ENCODE assay signal across 8 cellular contexts in genomic region chr2:219522111-219523030, GRCh38. TPM values are rescaled to one million over a fixed set of nuclear protein-coding genes. Genes with fewer than 3 reads are reported as not detected.
DNase-seq lines count a peak whose midpoint lies in the region; ATAC-seq, FAIRE-seq and TF ChIP-seq lines count a peak whose summit lies in the region.

No MANE protein-coding gene starts in this region.

- dilution Hi-C loops in endothelial cell of umbilical vein (cut with MboI; ENCODE audit: extremely low pct_ligation_motif_present, low sequenced_read_pairs), result no loop called here

- POLR2A ChIA-PET in CD8-positive, alpha-beta memory T cell (lab: Charles Lee), result no interaction called here
- POLR2A ChIA-PET in endothelial cell of umbilical vein (lab: Charles Lee), result no interaction called here

- BruUV-seq in endothelial cell of umbilical vein (replicated peaks; lab: Mats Ljungman, UMichigan), result no TSS peak

- peak overlapping the region; percentile 51 for H3K27ac ChIP-seq in CD8-positive, alpha-beta memory T cell (ENCODE audit: low read depth, low read length)
- H3K27ac ChIP-seq in endothelial cell of umbilical vein (ENCODE audit: insufficient read depth, low read depth, low read length), result no peak overlapping the region

- CTCF ChIA-PET in CD8-positive, alpha-beta memory T cell (lab: Charles Lee), result interaction anchor here (1.1 to 4.8 kb wide), 3 partner anchors 8 to 119 kb away, joined by 3 to 37 read pairs (median 4); no protein-coding TSS in a partner anchor
- CTCF ChIA-PET in endothelial cell of umbilical vein (lab: Charles Lee), result interaction anchor here (0.6 to 12.6 kb wide), 15 partner anchors 8 to 1248 kb away, joined by 3 to 731 read pairs (median 4); partner anchors contain the start of genes ASIC4 and GMPPA

- H3K79me2 ChIP-seq in endothelial cell of umbilical vein (ENCODE audit: control insufficient read depth, insufficient read depth, low read length), result no peaks in the 10 kb centered on the region

- ATAC-seq in stimulated activated effector memory CD8-positive, alpha-beta T cell treated with anti-CD3 and anti-CD28 coated beads, Interleukin-12 subunit alpha, Interleukin-12 subunit beta, amount 100 ng/mL, for 72 hours, result no peak
- ATAC-seq in natural killer cell (no peak), HG02938 (IDR thresholded peaks at IDR 0.05; ENCODE audit: unreplicated experiment) (no peak)

- no peak for TF ChIP-seq POLR2A in endothelial cell of umbilical vein (IDR thresholded peaks at IDR 0.05; ENCODE audit: low read depth, low read length)

- intact Hi-C loops in endothelial cell of umbilical vein (cut with micrococcal nuclease), result no loop called here
- intact Hi-C loops in natural killer cell (cut with micrococcal nuclease), result no loop called here

- no peak for FAIRE-seq in endothelial cell of umbilical vein (lab: Jason Lieb, UNC)

- H4K20me1 ChIP-seq in endothelial cell of umbilical vein (replicated peaks; ENCODE audit: control insufficient read depth, extremely low read depth, insufficient read depth, low read length), result no peaks in the 10 kb centered on the region

- peaks cover 28% of the 10 kb centered on the region for H3K27me3 ChIP-seq in CD8-positive, alpha-beta memory T cell (ENCODE audit: insufficient read depth, low read length, poor library complexity, severe bottlenecking)
- H3K27me3 ChIP-seq in endothelial cell of umbilical vein (ENCODE audit: control insufficient read depth in 2 of 2, insufficient read depth in 2 of 2, low read length in 2 of 2), result peaks cover 57 to 64% of the 10 kb centered on the region in 2 experiments

- H3K36me3 ChIP-seq in CD8-positive, alpha-beta memory T cell (ENCODE audit: insufficient read depth, low read length), result no peaks in the 10 kb centered on the region
- H3K36me3 ChIP-seq in endothelial cell of umbilical vein (ENCODE audit: control insufficient read depth in 2 of 2, extremely low read depth in 1 of 2, insufficient read depth in 2 of 2, low read length in 2 of 2), result no peaks in the 10 kb centered on the region

- DNase-seq in CD8-positive, alpha-beta memory T cell, result no peak
- DNase-seq in NCI-H2227 treated with DMSO at 0.1 percent for 48 hours (lab: John Stamatoyannopoulos, UW), result peak; percentile 59
- no peak for DNase-seq in endothelial cell of umbilical vein (ENCODE audit: low read depth, low spot score)
- peak; percentile 60 for DNase-seq in neural crest cell (ENCODE audit: low read depth, low spot score)
- no peak for DNase-seq in stimulated activated effector memory CD8-positive, alpha-beta T cell treated with anti-CD3 and anti-CD28 coated beads, Interleukin-12 subunit alpha, Interleukin-12 subunit beta, amount 100 ng/mL, for 72 hours (ENCODE audit: low spot score in 2 of 2)
- no peak for DNase-seq in natural killer cell
- DNase-seq in T-helper 9 cell, result no peak

- H3K9me3 Mint-ChIP-seq in CD8-positive, alpha-beta memory T cell, result no peaks in the 10 kb centered on the region
- H3K9me3 Mint-ChIP-seq in neural crest cell (no peaks in the 10 kb centered on the region), natural killer cell (no peaks in the 10 kb centered on the region)
- no peaks in the 10 kb centered on the region for H3K9me3 Mint-ChIP-seq in stimulated activated effector memory CD8-positive, alpha-beta T cell treated with anti-CD3 and anti-CD28 coated beads, Interleukin-12 subunit alpha, Interleukin-12 subunit beta, amount 100 ng/mL, for 72 hours

- no peak overlapping the region for H3K9ac ChIP-seq in endothelial cell of umbilical vein (replicated peaks; ENCODE audit: extremely low read depth, insufficient read depth, low read length)

- H3K36me3 Mint-ChIP-seq in CD8-positive, alpha-beta memory T cell, result peaks cover 0 to 4% (median 0%) of the 10 kb centered on the region in 3 donors
- H3K36me3 Mint-ChIP-seq in neural crest cell (ENCODE audit: low read depth) (no peaks in the 10 kb centered on the region), natural killer cell (no peaks in the 10 kb centered on the region)
- no peaks in the 10 kb centered on the region for H3K36me3 Mint-ChIP-seq in stimulated activated effector memory CD8-positive, alpha-beta T cell treated with anti-CD3 and anti-CD28 coated beads, Interleukin-12 subunit alpha, Interleukin-12 subunit beta, amount 100 ng/mL, for 72 hours

- H3K4me2 ChIP-seq in endothelial cell of umbilical vein (ENCODE audit: insufficient read depth, low read length), result no peak overlapping the region

- no peak overlapping the region for H3K4me3 ChIP-seq in CD8-positive, alpha-beta memory T cell (ENCODE audit: low read length)
- no peak overlapping the region for H3K4me3 ChIP-seq in endothelial cell of umbilical vein (replicated peaks in 1 of 3; ENCODE audit: insufficient read depth in 1 of 3, low read depth in 1 of 3, low read length in 3 of 3)

- peaks cover 56 to 86% of the 10 kb centered on the region in 2 donors for H3K27me3 Mint-ChIP-seq in CD8-positive, alpha-beta memory T cell
- H3K27me3 Mint-ChIP-seq in neural crest cell (ENCODE audit: low read depth) (peaks cover 48% of the 10 kb centered on the region), natural killer cell (ENCODE audit: low read depth in 2 of 2) (peaks cover 66 to 76% of the 10 kb centered on the region in 2 donors)

- no peak overlapping the region for H2AFZ ChIP-seq in endothelial cell of umbilical vein (ENCODE audit: low read depth, low read length)

- peak overlapping the region in 3 of 7 donors; percentile 12 to 59 (median 46) for H3K4me3 Mint-ChIP-seq in CD8-positive, alpha-beta memory T cell
- peak overlapping the region; percentile 39 for H3K4me3 Mint-ChIP-seq in neural crest cell
- no peak overlapping the region for H3K4me3 Mint-ChIP-seq in stimulated activated effector memory CD8-positive, alpha-beta T cell treated with anti-CD3 and anti-CD28 coated beads, Interleukin-12 subunit alpha, Interleukin-12 subunit beta, amount 100 ng/mL, for 72 hours
- no peak overlapping the region for H3K4me3 Mint-ChIP-seq in natural killer cell

- peaks cover 4% of the 10 kb centered on the region for H3K4me1 ChIP-seq in CD8-positive, alpha-beta memory T cell (ENCODE audit: insufficient read depth, low read length)
- H3K4me1 ChIP-seq in endothelial cell of umbilical vein (ENCODE audit: control insufficient read depth, extremely low read depth, insufficient read depth, low read length), result no peaks in the 10 kb centered on the region

- no peak for TF ChIP-seq CTCF in endothelial cell of umbilical vein (IDR thresholded peaks at IDR 0.05; ENCODE audit: extremely low read depth in 1 of 2, insufficient read depth in 1 of 2, low read depth in 1 of 2, low read length in 2 of 2)
- TF ChIP-seq CTCF in neural crest cell (conservative IDR thresholded peaks at IDR 0.05), result no peak
- no peak for TF ChIP-seq CTCF in natural killer cell (IDR thresholded peaks at IDR 0.05)

- H3K9me1 ChIP-seq in endothelial cell of umbilical vein (replicated peaks; ENCODE audit: control insufficient read depth, extremely low read depth, insufficient read depth, low read length), result no peaks in the 10 kb centered on the region

- H3K4me1 Mint-ChIP-seq in CD8-positive, alpha-beta memory T cell, result peaks cover 9 to 14% (median 14%) of the 10 kb centered on the region in 3 donors
- H3K4me1 Mint-ChIP-seq in neural crest cell (peaks cover 61% of the 10 kb centered on the region), natural killer cell (peaks cover 0 to 11% of the 10 kb centered on the region in 2 donors)
- peaks cover 13% of the 10 kb centered on the region for H3K4me1 Mint-ChIP-seq in stimulated activated effector memory CD8-positive, alpha-beta T cell treated with anti-CD3 and anti-CD28 coated beads, Interleukin-12 subunit alpha, Interleukin-12 subunit beta, amount 100 ng/mL, for 72 hours

- H3K27ac Mint-ChIP-seq in CD8-positive, alpha-beta memory T cell, result no peak overlapping the region
- H3K27ac Mint-ChIP-seq in neural crest cell (ENCODE audit: unreplicated experiment), result no peak overlapping the region
- no peak overlapping the region for H3K27ac Mint-ChIP-seq in stimulated activated effector memory CD8-positive, alpha-beta T cell treated with anti-CD3 and anti-CD28 coated beads, Interleukin-12 subunit alpha, Interleukin-12 subunit beta, amount 100 ng/mL, for 72 hours
- no peak overlapping the region for H3K27ac Mint-ChIP-seq in natural killer cell

- H3K9me3 ChIP-seq in CD8-positive, alpha-beta memory T cell (ENCODE audit: low read length), result no peaks in the 10 kb centered on the region
- H3K9me3 ChIP-seq in endothelial cell of umbilical vein (replicated peaks; ENCODE audit: control insufficient read depth, insufficient read depth, low read length), result no peaks in the 10 kb centered on the region

RNA-seq across cellular contexts. Expression of gene ASIC4, which starts 8.1 kb away (rescaled TPM):
- total RNA-seq in CD8-positive, alpha-beta memory T cell, result not detected
- not detected for polyA plus RNA-seq in CD8-positive, alpha-beta memory T cell
- total RNA-seq in endothelial cell of umbilical vein, result not detected in 2 replicates
- polyA plus RNA-seq in endothelial cell of umbilical vein, result not detected in 2 replicates
- polyA plus RNA-seq in endothelial cell of umbilical vein (2011; cell fraction: cytosol; rRNA removed), result not detected in 2 replicates
- polyA plus RNA-seq in endothelial cell of umbilical vein (2011; cell fraction: nucleus; rRNA removed), result 0.05 TPM in 1 of 2 replicates, not detected in the other
- polyA plus RNA-seq in endothelial cell of umbilical vein (2012), result not detected in 2 replicates
- 0.08 and 0.83 TPM in 2 replicates for polyA minus RNA-seq in endothelial cell of umbilical vein
- polyA minus RNA-seq in endothelial cell of umbilical vein (2011; cell fraction: cytosol; rRNA and poly(A)+ RNA removed), result not detected
- polyA minus RNA-seq in endothelial cell of umbilical vein (2011; cell fraction: nucleus; rRNA and poly(A)+ RNA removed), result 0.14 TPM in 1 of 2 replicates, not detected in the other
- 1.0 and 1.5 TPM in 2 replicates for total RNA-seq in neural crest cell
- under 1 TPM in 2 of 3 donors, not detected in 1; 0.12 to 0.20 TPM for total RNA-seq in natural killer cell

RNA-seq across cellular contexts. Expression of gene CHPF, which starts 21.2 kb away (rescaled TPM):
- 10 to 100 TPM; 32.9 to 36.5 TPM for total RNA-seq in CD8-positive, alpha-beta memory T cell
- 8.7 TPM for polyA plus RNA-seq in CD8-positive, alpha-beta memory T cell
- 0.24 and 0.30 TPM in 2 replicates for total RNA-seq in endothelial cell of umbilical vein
- polyA plus RNA-seq in endothelial cell of umbilical vein, result 0.32 and 0.72 TPM in 2 replicates
- polyA plus RNA-seq in endothelial cell of umbilical vein (2011; cell fraction: cytosol; rRNA removed), result 0.21 and 0.25 TPM in 2 replicates
- polyA plus RNA-seq in endothelial cell of umbilical vein (2011; cell fraction: nucleus; rRNA removed), result 0.10 and 0.16 TPM in 2 replicates
- polyA plus RNA-seq in endothelial cell of umbilical vein (2012), result 0.46 and 2.0 TPM in 2 replicates
- 0.24 and 0.36 TPM in 2 replicates for polyA minus RNA-seq in endothelial cell of umbilical vein
- 27.1 TPM for polyA minus RNA-seq in endothelial cell of umbilical vein (2011; cell fraction: cytosol; rRNA and poly(A)+ RNA removed)
- 0.24 TPM in 1 of 2 replicates, not detected in the other for polyA minus RNA-seq in endothelial cell of umbilical vein (2011; cell fraction: nucleus; rRNA and poly(A)+ RNA removed)
- total RNA-seq in neural crest cell, result 27.0 and 30.0 TPM in 2 replicates
- total RNA-seq in natural killer cell, result 10 to 100 TPM in 2 of 3 donors, 1 to 10 TPM in 1; 9.6 to 19.2 (median 12.7) TPM

RNA-seq across cellular contexts. Expression of gene TMEM198, which starts 21.5 kb away (rescaled TPM):
- total RNA-seq in CD8-positive, alpha-beta memory T cell, result 1 to 10 TPM; 5.2 to 6.0 TPM
- polyA plus RNA-seq in CD8-positive, alpha-beta memory T cell, result not detected
- not detected in 2 replicates for total RNA-seq in endothelial cell of umbilical vein
- polyA plus RNA-seq in endothelial cell of umbilical vein, result not detected in 2 replicates
- polyA plus RNA-seq in endothelial cell of umbilical vein (2011; cell fraction: cytosol; rRNA removed), result not detected in 2 replicates
- not detected in 2 replicates for polyA plus RNA-seq in endothelial cell of umbilical vein (2011; cell fraction: nucleus; rRNA removed)
- polyA plus RNA-seq in endothelial cell of umbilical vein (2012), result not detected in 2 replicates
- not detected in 2 replicates for polyA minus RNA-seq in endothelial cell of umbilical vein
- polyA minus RNA-seq in endothelial cell of umbilical vein (2011; cell fraction: cytosol; rRNA and poly(A)+ RNA removed), result 1.2 TPM
- polyA minus RNA-seq in endothelial cell of umbilical vein (2011; cell fraction: nucleus; rRNA and poly(A)+ RNA removed), result not detected in 2 replicates
- 15.7 and 16.4 TPM in 2 replicates for total RNA-seq in neural crest cell
- total RNA-seq in natural killer cell, result 1 to 10 TPM; 1.7 to 2.3 (median 1.8) TPM

RNA-seq across cellular contexts. Expression of gene GMPPA, which starts 23.7 kb away (rescaled TPM):
- total RNA-seq in CD8-positive, alpha-beta memory T cell, result 10 to 100 TPM; 36.9 to 37.1 TPM
- 32.5 TPM for polyA plus RNA-seq in CD8-positive, alpha-beta memory T cell
- total RNA-seq in endothelial cell of umbilical vein (34.1 and 39.1 TPM in 2 replicates), neural crest cell (24.3 and 26.1 TPM in 2 replicates), natural killer cell (10 to 100 TPM; 27.6 to 36.3 (median 33.8) TPM)
- 104 and 126 TPM in 2 replicates for polyA plus RNA-seq in endothelial cell of umbilical vein
- 56.3 and 59.4 TPM in 2 replicates for polyA plus RNA-seq in endothelial cell of umbilical vein (2011; cell fraction: cytosol; rRNA removed)
- polyA plus RNA-seq in endothelial cell of umbilical vein (2011; cell fraction: nucleus; rRNA removed), result 114 and 130 TPM in 2 replicates
- 45.4 and 47.2 TPM in 2 replicates for polyA plus RNA-seq in endothelial cell of umbilical vein (2012)
- 68.7 and 80.4 TPM in 2 replicates for polyA minus RNA-seq in endothelial cell of umbilical vein
- 21.7 TPM for polyA minus RNA-seq in endothelial cell of umbilical vein (2011; cell fraction: cytosol; rRNA and poly(A)+ RNA removed)
- 17.2 and 32.6 TPM in 2 replicates for polyA minus RNA-seq in endothelial cell of umbilical vein (2011; cell fraction: nucleus; rRNA and poly(A)+ RNA removed)

RNA-seq across cellular contexts. Expression of gene OBSL1, which starts 49.0 kb away (rescaled TPM):
- under 1 TPM; 0.48 to 0.69 TPM for total RNA-seq in CD8-positive, alpha-beta memory T cell
- polyA plus RNA-seq in CD8-positive, alpha-beta memory T cell, result not detected
- total RNA-seq in endothelial cell of umbilical vein (8.0 and 16.7 TPM in 2 replicates), neural crest cell (122 and 123 TPM in 2 replicates), natural killer cell (1 to 10 TPM in 1 of 3 donors, under 1 TPM in 2; 0.07 to 8.8 (median 0.32) TPM)
- polyA plus RNA-seq in endothelial cell of umbilical vein, result 20.4 and 20.7 TPM in 2 replicates
- 11.0 and 16.3 TPM in 2 replicates for polyA plus RNA-seq in endothelial cell of umbilical vein (2011; cell fraction: cytosol; rRNA removed)
- polyA plus RNA-seq in endothelial cell of umbilical vein (2011; cell fraction: nucleus; rRNA removed), result 62.3 and 82.6 TPM in 2 replicates
- polyA plus RNA-seq in endothelial cell of umbilical vein (2012), result 5.8 and 12.1 TPM in 2 replicates
- 16.3 and 22.4 TPM in 2 replicates for polyA minus RNA-seq in endothelial cell of umbilical vein
- 21.9 TPM for polyA minus RNA-seq in endothelial cell of umbilical vein (2011; cell fraction: cytosol; rRNA and poly(A)+ RNA removed)
- polyA minus RNA-seq in endothelial cell of umbilical vein (2011; cell fraction: nucleus; rRNA and poly(A)+ RNA removed), result 9.1 and 23.4 TPM in 2 replicates

Comparison
In these comparisons a context has a peak if more than half of its experiments do, and no peak if none do; other contexts are left out.
1. DNase-seq: peak in NCI-H2227 treated with DMSO at 0.1 percent for 48 hours (single experiment) and neural crest cell (single experiment); none in CD8-positive, alpha-beta memory T cell (0 of 5), endothelial cell of umbilical vein (single experiment), stimulated activated effector memory CD8-positive, alpha-beta T cell treated with anti-CD3 and anti-CD28 coated beads, Interleukin-12 subunit alpha, Interleukin-12 subunit beta, amount 100 ng/mL, for 72 hours (0 of 2), natural killer cell (single experiment) and T-helper 9 cell (single experiment).